19 cellular contexts compared by ENCODE assay signal in the genomic region with DNA sequence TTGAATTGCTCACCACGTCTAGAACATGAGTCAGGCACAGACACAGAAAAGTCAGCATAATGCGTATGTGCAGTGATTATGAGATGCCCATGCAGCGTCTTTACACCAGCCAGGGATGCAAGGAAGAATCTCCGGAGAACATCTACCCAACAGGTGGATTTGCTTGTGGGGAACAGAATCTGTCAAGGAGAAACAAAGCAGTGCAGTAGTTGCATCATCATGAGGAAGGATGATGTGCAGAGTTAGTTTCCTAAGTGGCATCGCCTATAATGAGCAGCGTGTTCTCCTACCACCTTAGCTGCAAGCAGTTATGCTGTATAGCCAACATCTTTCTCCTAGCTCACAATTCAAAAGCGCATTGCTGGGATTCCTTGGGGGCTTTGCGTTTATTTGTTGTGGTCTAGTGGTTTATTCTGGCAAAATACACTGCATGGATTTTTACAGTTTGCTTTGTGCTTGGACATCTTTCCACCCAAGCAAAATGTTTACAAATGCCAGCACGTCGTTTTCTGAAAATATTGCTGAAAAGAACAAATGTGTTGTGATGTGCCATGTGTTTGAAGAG.
"Had no signal": no experiment of that assay in that cellular context is flagged by ENCODE, and none has a peak within 500 bp of the region (broad histone marks: within the 10 kb centered on the region; RNA-seq: fewer than 3 reads in every experiment).

No MANE protein-coding gene starts in this region.

- H3K9me3 ChIP-seq: colonic mucosa, tibial nerve, uterus had no signal

- DNase-seq: activated CD4-positive, alpha-beta T cell treated with anti-CD3 and anti-CD28 coated beads, Interleukin-2, amount 10 ng/mL, durations not matched to agents 7 days and 5 days; activated CD8-positive, alpha-beta T cell treated with anti-CD3 and anti-CD28 coated beads, Interleukin-2, amount 10 ng/mL, durations not matched to agents 7 days and 5 days; activated naive CD4-positive, alpha-beta T cell treated with anti-CD3 and anti-CD28 coated beads for 36 hours; activated T-cell treated with anti-CD3 and anti-CD28 coated beads, Interleukin-2, amount 50 U/mL, for 24 hours; central memory CD4-positive, alpha-beta T cell; colonic mucosa; kidney; stimulated activated CD4-positive, alpha-beta T cell treated with anti-CD3 and anti-CD28 coated beads, Interleukin-12 subunit alpha, Interleukin-12 subunit beta, amount 100 ng/mL, for 4 hours; stimulated activated CD4-positive, alpha-beta T cell treated with anti-CD3 and anti-CD28 coated beads, Interleukin-1b, Interleukin-23, amount 100 ng/mL, for 48 hours; stimulated activated CD8-positive, alpha-beta memory T cell treated with anti-CD3 and anti-CD28 coated beads, Interleukin-4, amount 100 ng/mL, for 48 hours; stimulated activated naive CD4-positive, alpha-beta T cell treated with Interleukin-2 at 50 U/mL for 16 hours; T1000; uterus had no signal

- H3K4me3 Mint-ChIP-seq: activated CD4-positive, alpha-beta T cell treated with anti-CD3 and anti-CD28 coated beads, Interleukin-2, amount 10 ng/mL, durations not matched to agents 7 days and 5 days; activated CD8-positive, alpha-beta T cell treated with anti-CD3 and anti-CD28 coated beads, Interleukin-2, amount 10 ng/mL, durations not matched to agents 7 days and 5 days; activated naive CD4-positive, alpha-beta T cell treated with anti-CD3 and anti-CD28 coated beads for 36 hours; activated T-cell treated with anti-CD3 and anti-CD28 coated beads, Interleukin-2, amount 50 U/mL, for 24 hours; brain; natural killer cell treated with Interleukin-12 subunit alpha and Interleukin-12 subunit beta and Interleukin-15 and Interleukin-18, amount 100 ng/mL, for 72 hours had no signal

- H3K36me3 Mint-ChIP-seq: brain; natural killer cell treated with Interleukin-12 subunit alpha and Interleukin-12 subunit beta and Interleukin-15 and Interleukin-18, amount 100 ng/mL, for 72 hours had no signal

- H3K9me3 Mint-ChIP-seq: activated CD4-positive, alpha-beta T cell treated with anti-CD3 and anti-CD28 coated beads, Interleukin-2, amount 10 ng/mL, durations not matched to agents 7 days and 5 days; activated naive CD4-positive, alpha-beta T cell treated with anti-CD3 and anti-CD28 coated beads for 36 hours; activated T-cell treated with anti-CD3 and anti-CD28 coated beads, Interleukin-2, amount 50 U/mL, for 24 hours; activated T-helper 2 cell treated with anti-CD3 and anti-CD28 coated beads, Interferon-gamma antibody, Interleukin-2, Interleukin-4, amounts not matched to agents 10 μg/mL and 5 μg/mL and 100 μg/mL, durations not matched to agents 14 hours and 24 hours and 36 hours; natural killer cell treated with Interleukin-12 subunit alpha and Interleukin-12 subunit beta and Interleukin-15 and Interleukin-18, amount 100 ng/mL, for 72 hours had no signal

- H3K36me3 ChIP-seq: colonic mucosa, tibial nerve, uterus had no signal

- ATAC-seq: activated CD8-positive, alpha-beta T cell treated with anti-CD3 and anti-CD28 coated beads, Interleukin-2, amount 10 ng/mL, durations not matched to agents 7 days and 5 days; left lobe of liver; natural killer cell treated with Interleukin-12 subunit alpha and Interleukin-12 subunit beta and Interleukin-15 and Interleukin-18, amount 100 ng/mL, for 72 hours had no signal

- H3K27ac Mint-ChIP-seq: activated CD4-positive, alpha-beta T cell treated with anti-CD3 and anti-CD28 coated beads, Interleukin-2, amount 10 ng/mL, durations not matched to agents 7 days and 5 days; activated CD8-positive, alpha-beta T cell treated with anti-CD3 and anti-CD28 coated beads, Interleukin-2, amount 10 ng/mL, durations not matched to agents 7 days and 5 days; activated naive CD4-positive, alpha-beta T cell treated with anti-CD3 and anti-CD28 coated beads for 36 hours; activated T-cell treated with anti-CD3 and anti-CD28 coated beads, Interleukin-2, amount 50 U/mL, for 24 hours; activated T-helper 2 cell treated with anti-CD3 and anti-CD28 coated beads, Interferon-gamma antibody, Interleukin-2, Interleukin-4, amounts not matched to agents 10 μg/mL and 5 μg/mL and 100 μg/mL, durations not matched to agents 14 hours and 24 hours and 36 hours; brain; natural killer cell treated with Interleukin-12 subunit alpha and Interleukin-12 subunit beta and Interleukin-15 and Interleukin-18, amount 100 ng/mL, for 72 hours had no signal

- H3K27me3 ChIP-seq: colonic mucosa, tibial nerve, uterus had no signal

- H3K4me1 ChIP-seq: colonic mucosa, uterus had no signal

- H3K4me3 ChIP-seq: colonic mucosa, lung, tibial nerve, uterus had no signal

- H3K4me1 Mint-ChIP-seq: activated CD4-positive, alpha-beta T cell treated with anti-CD3 and anti-CD28 coated beads, Interleukin-2, amount 10 ng/mL, durations not matched to agents 7 days and 5 days; brain had no signal
